18 cellular contexts compared by ENCODE assay signal in genomic region chr19:23802290-23802689, GRCh38. TPM values are rescaled to one million over a fixed set of nuclear protein-coding genes. Genes with fewer than 3 reads are reported as not detected.
DNase-seq lines count a peak whose midpoint lies in the region; ATAC-seq, FAIRE-seq and TF ChIP-seq lines count a peak whose summit lies in the region.
"Had no signal": no experiment of that assay in that cellular context is flagged by ENCODE, and none has a peak within 500 bp of the region (broad histone marks: within the 10 kb centered on the region; RNA-seq: fewer than 3 reads in every experiment).

No MANE protein-coding gene starts in this region.

- no peak overlapping the region for H3K27ac ChIP-seq in K562 (ENCODE audit: extremely low read depth, low read depth, low read length)
- H3K27ac ChIP-seq: RWPE1, sigmoid colon had no signal

- H3K9ac ChIP-seq in K562 (ENCODE audit: insufficient read depth in 1 of 2, low read depth in 2 of 2, low read length in 2 of 2): no peak overlapping the region

- intact Hi-C loops in K562 (cut with micrococcal nuclease): no loop called here

- H3K79me2 ChIP-seq in K562 (ENCODE audit: control insufficient read depth, insufficient read depth, low read length): peaks cover 22% of the 10 kb centered on the region

- H3K4me3 Mint-ChIP-seq in activated naive CD4-positive, alpha-beta T cell treated with anti-CD3 and anti-CD28 coated beads, Interleukin-2, amount 50 U/mL, for 24 hours: peak overlapping the region; percentile 60

- no peak overlapping the region for H3K4me3 ChIP-seq in K562
- H3K4me3 ChIP-seq in H7 (ENCODE audit: insufficient read depth, low read depth, low read length): no peak overlapping the region
- H3K4me3 ChIP-seq: sigmoid colon had no signal

- H3K9me3 Mint-ChIP-seq in activated naive CD4-positive, alpha-beta T cell treated with anti-CD3 and anti-CD28 coated beads, Interleukin-2, amount 50 U/mL, for 24 hours: peaks cover 4% of the 10 kb centered on the region

- H3K9me3 ChIP-seq in K562 (replicated peaks; ENCODE audit: control insufficient read depth, insufficient read depth, low read depth, low read length): no peaks in the 10 kb centered on the region
- H3K9me3 ChIP-seq: sigmoid colon had no signal

- peaks cover 6% of the 10 kb centered on the region for H3K36me3 Mint-ChIP-seq in activated naive CD4-positive, alpha-beta T cell treated with anti-CD3 and anti-CD28 coated beads, Interleukin-2, amount 50 U/mL, for 24 hours

- TF ChIP-seq POLR2A in K562 (conservative IDR thresholded peaks at IDR 0.05): no peak

- ATAC-seq in SK-N-SH treated with all-trans-retinoic acid at 6 μM for 48 hours (peak; percentile 92), K562 (no peak)

- no peak overlapping the region for H3K4me2 ChIP-seq in K562 (ENCODE audit: insufficient read depth, low read length)

- DNase-seq in activated naive CD4-positive, alpha-beta T cell (lab: John Stamatoyannopoulos, UW): no peak
- DNase-seq in K562 (ENCODE audit: extremely low read depth in 1 of 4, low spot score in 3 of 4): no peak
- peak; percentile 2 for DNase-seq in renal cortical epithelial cell (ENCODE audit: low read depth)
- no peak for DNase-seq in Ammon's horn (ENCODE audit: low spot score)
- no peak for DNase-seq in H7
- no peak for DNase-seq in NCI-H748 treated with DMSO at 0.1 percent for 48 hours (lab: John Stamatoyannopoulos, UW)
- DNase-seq: activated CD4-positive, CD25-positive, alpha-beta regulatory T cell; aorta; foreskin melanocyte; HCEC 1CT; NCI-H1694 treated with DMSO at 0.1 percent for 48 hours; NCI-H345; sigmoid colon; stimulated activated CD4-positive, alpha-beta T cell treated with anti-CD3 and anti-CD28 coated beads, Interleukin-1b, Interleukin-23, amount 100 ng/mL, for 48 hours had no signal

- no peaks in the 10 kb centered on the region for H3K9me1 ChIP-seq in K562 (ENCODE audit: control insufficient read depth, insufficient read depth, low read length)

- peak overlapping the region; percentile 89 for H3K27ac Mint-ChIP-seq in activated naive CD4-positive, alpha-beta T cell treated with anti-CD3 and anti-CD28 coated beads, Interleukin-2, amount 50 U/mL, for 24 hours

- CTCF ChIA-PET in K562 (lab: Yijun Ruan, JAX; ENCODE audit: low intra/inter-chr PET ratio): no interaction called here

- POLR2A ChIA-PET in K562 (lab: Yijun Ruan, JAX): no interaction called here

- TF ChIP-seq RAD21 in K562 (CRISPR knock-in tag; conservative IDR thresholded peaks at IDR 0.05 in 1 of 2, IDR thresholded peaks at IDR 0.05 in 1 of 2): no peak

- H3K36me3 ChIP-seq in K562 (ENCODE audit: control insufficient read depth, insufficient read depth, low read length): no peaks in the 10 kb centered on the region
- H3K36me3 ChIP-seq in H7 (replicated peaks; ENCODE audit: control insufficient read depth, insufficient read depth, low read length): no peaks in the 10 kb centered on the region; the same call in 1 of the 2 replicates
- H3K36me3 ChIP-seq: sigmoid colon had no signal

- H3K27me3 ChIP-seq in K562 (ENCODE audit: control insufficient read depth in 2 of 2, insufficient read depth in 2 of 2, low read length in 2 of 2) (no peaks in the 10 kb centered on the region), H7 (ENCODE audit: control insufficient read depth, insufficient read depth, low read length) (no peaks in the 10 kb centered on the region)
- H3K27me3 ChIP-seq: sigmoid colon had no signal

- H3K4me1 Mint-ChIP-seq in activated naive CD4-positive, alpha-beta T cell treated with anti-CD3 and anti-CD28 coated beads, Interleukin-2, amount 50 U/mL, for 24 hours: peaks cover 43% of the 10 kb centered on the region

- no peak for TF ChIP-seq EP300 in K562 (IDR thresholded peaks at IDR 0.05; ENCODE audit: low read length)

- H3K27me3 Mint-ChIP-seq in activated naive CD4-positive, alpha-beta T cell treated with anti-CD3 and anti-CD28 coated beads, Interleukin-2, amount 50 U/mL, for 24 hours: no peaks in the 10 kb centered on the region

- H4K20me1 ChIP-seq in K562 (replicated peaks; ENCODE audit: control insufficient read depth, insufficient read depth, low read length): no peaks in the 10 kb centered on the region

- no peak overlapping the region for H2AFZ ChIP-seq in K562 (ENCODE audit: low read depth, low read length)

- peak; percentile 26 for FAIRE-seq in K562 (lab: Jason Lieb, UNC)
- FAIRE-seq: colon had no signal

- TF ChIP-seq CTCF in K562 (IDR thresholded peaks at IDR 0.05 in 2 of 3, conservative IDR thresholded peaks at IDR 0.05 in 1 of 3; ENCODE audit: insufficient read depth in 2 of 3, low read depth in 1 of 3, low read length in 3 of 3): no peak

- in situ Hi-C loops in K562 (cut with MboI): no loop called here

- no peaks in the 10 kb centered on the region for H3K4me1 ChIP-seq in K562 (replicated peaks in 1 of 2; ENCODE audit: control insufficient read depth in 2 of 2, insufficient read depth in 2 of 2, low read length in 2 of 2)
- H3K4me1 ChIP-seq: sigmoid colon had no signal

- no TSS peak for BruUV-seq in K562 (replicated peaks; lab: Mats Ljungman, UMichigan)

TF ChIP-seq in SK-N-SH treated with all-trans-retinoic acid at 6 μM for 48 hours, 23 proteins besides CTCF, POLR2A, EP300 and RAD21 (continues in another document):
- no peak for TF ChIP-seq POU6F1 (CRISPR knock-in tag; IDR thresholded peaks at IDR 0.05; ENCODE audit: borderline replicate concordance, low read depth)
- TF ChIP-seq OSR1 (CRISPR knock-in tag; IDR thresholded peaks at IDR 0.05): no peak
- peak; percentile 49; the same call in 1 of the 2 replicates for TF ChIP-seq ISL1 (CRISPR knock-in tag; IDR thresholded peaks at IDR 0.05)

TF ChIP-seq in K562, 482 proteins besides CTCF, POLR2A, EP300 and RAD21:
- TF ChIP-seq WHSC1 (IDR thresholded peaks at IDR 0.05; ENCODE audit: low read length) (no peak), LARP7 (IDR thresholded peaks at IDR 0.05) (no peak), CBFA2T2 (conservative IDR thresholded peaks at IDR 0.05) (no peak), ZSCAN32 (CRISPR knock-in tag; IDR thresholded peaks at IDR 0.05) (no peak), FOSL1 (tag; conservative IDR thresholded peaks at IDR 0.05) (no peak), ZNF717 (CRISPR knock-in tag; IDR thresholded peaks at IDR 0.05) (no peak), HMGXB4 (CRISPR knock-in tag; IDR thresholded peaks at IDR 0.05) (no peak), STAT5A (IDR thresholded peaks at IDR 0.05; ENCODE audit: borderline replicate concordance, low read length) (no peak), ZNF311 (CRISPR knock-in tag; IDR thresholded peaks at IDR 0.05) (no peak), POLR2AphosphoS5 (IDR thresholded peaks at IDR 0.05; ENCODE audit: control insufficient read depth, insufficient read depth, low read depth, low read length) (no peak), NFRKB (IDR thresholded peaks at IDR 0.05; ENCODE audit: low read depth) (no peak), NFE2 (IDR thresholded peaks at IDR 0.05; ENCODE audit: low read depth) (no peak), SAP30 (IDR thresholded peaks at IDR 0.05; ENCODE audit: borderline replicate concordance, insufficient read depth, low read depth, low read length, poor library complexity, severe bottlenecking) (no peak)

RNA-seq across cellular contexts. Expression of gene ZNF681, which starts 43.6 kb away (rescaled TPM):
- total RNA-seq in K562 (2011; cell fraction: chromatin; rRNA removed; ENCODE audit: low replicate concordance): 2.9 and 12.2 TPM in 2 replicates
- total RNA-seq in K562 (2011; cell fraction: nucleolus; rRNA removed): 2.3 and 3.0 TPM in 2 replicates
- 5.2 and 8.5 TPM in 2 replicates for total RNA-seq in K562 (2011; cell fraction: nucleoplasm; rRNA removed)
- total RNA-seq in K562 (2014; rRNA removed) (2.8 and 4.1 TPM in 2 replicates), K562 (2014; rRNA removed; fragmentation: Illumina TruSeq; extraction: Trizol) (8.6 and 10.6 TPM in 2 replicates), K562 (2015; rRNA removed; fragmentation: Illumina TruSeq; extraction: Trizol) (7.4 TPM in 2 replicates), K562 (2021) (4.1 and 5.1 TPM in 2 replicates), renal cortical epithelial cell (2.3 and 2.8 TPM in 2 replicates)
- polyA plus RNA-seq in K562 (2011; rRNA removed) (4.7 and 5.8 TPM in 2 replicates), K562 (2014; fragmentation: Illumina TruSeq; extraction: Trizol) (4.9 and 6.7 TPM in 2 replicates), K562 (2014; fragmentation: Nextera tagmentation; extraction: Ambion mirVana) (1 to 10 TPM; 3.0 to 3.1 TPM), K562 (2014; rRNA removed) (3.1 and 4.9 TPM in 2 replicates)
- polyA plus RNA-seq in K562 (2011; cell fraction: cytosol; rRNA removed): 1.1 and 3.2 TPM in 2 replicates
- polyA plus RNA-seq in K562 (2011; cell fraction: nucleus; rRNA removed): 2.3 and 3.2 TPM in 2 replicates
- polyA plus RNA-seq in K562 (2012): 2.5 and 4.4 TPM in 2 replicates
- 7.3 and 10.7 TPM in 2 replicates for polyA minus RNA-seq in K562 (2011; rRNA and poly(A)+ RNA removed)
- 2.8 and 4.5 TPM in 2 replicates for polyA minus RNA-seq in K562 (2011; cell fraction: cytosol; rRNA and poly(A)+ RNA removed)
- 2.3 and 4.2 TPM in 2 replicates for polyA minus RNA-seq in K562 (2011; cell fraction: nucleus; rRNA and poly(A)+ RNA removed)
- total RNA-seq in H7 (2014; rRNA removed; shearing (Covaris generic)): 5.6 and 10.3 TPM in 2 replicates
